Comparison of ENCODE assay signal across 24 cellular contexts in the genomic region with DNA sequence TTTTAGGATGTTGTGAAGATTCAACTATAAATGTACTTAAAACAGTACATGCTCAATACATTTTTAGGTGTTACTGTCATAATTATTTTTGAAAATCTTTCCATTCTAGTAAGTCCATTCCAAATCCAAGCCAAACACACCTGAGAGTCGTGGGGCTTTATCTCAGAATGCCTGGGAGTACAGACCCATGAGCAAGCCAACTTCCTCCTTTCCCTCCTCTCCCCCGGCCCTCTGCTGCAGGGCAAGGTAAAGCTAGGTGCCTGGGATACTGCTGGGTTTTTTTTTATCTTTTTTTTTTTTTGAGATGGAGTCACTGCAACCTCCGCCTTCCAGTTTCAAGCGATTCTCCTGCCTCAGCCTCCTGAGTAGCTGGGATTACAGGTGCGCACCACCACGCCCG.
"Had no signal": no experiment of that assay in that cellular context is flagged by ENCODE, and none has a peak within 500 bp of the region (broad histone marks: within the 10 kb centered on the region; RNA-seq: fewer than 3 reads in every experiment).

No MANE protein-coding gene starts in this region.

- H3K9me3 ChIP-seq: adrenal gland, Peyer's patch had no signal

- H3K27ac ChIP-seq: Peyer's patch had no signal

- H3K36me3 ChIP-seq: adrenal gland, Peyer's patch had no signal

- H3K4me3 ChIP-seq: adrenal gland, Peyer's patch had no signal

- H3K27me3 ChIP-seq: adrenal gland, Peyer's patch had no signal

- ATAC-seq: activated CD8-positive, alpha-beta T cell treated with anti-CD3 and anti-CD28 coated beads, Interleukin-2, amount 10 ng/mL, durations not matched to agents 7 days and 5 days; WTC11 had no signal

- DNase-seq: activated CD4-positive, alpha-beta T cell treated with anti-CD3 and anti-CD28 coated beads for 48 hours; activated CD4-positive, alpha-beta T cell treated with anti-CD3 and anti-CD28 coated beads, Interleukin-2, amount 50 U/mL, for 4 hours; activated CD4-positive, CD25-positive, alpha-beta regulatory T cell treated with anti-CD3 and anti-CD28 coated beads, Interleukin-2, amount 50 U/mL, for 72 hours; activated CD8-positive, alpha-beta memory T cell treated with anti-CD3 and anti-CD28 coated beads, Interleukin-2, amount 50 U/mL, for 48 hours; activated CD8-positive, alpha-beta T cell treated with anti-CD3 and anti-CD28 coated beads, Interleukin-2, amount 10 ng/mL, durations not matched to agents 7 days and 5 days; activated naive CD4-positive, alpha-beta T cell treated with anti-CD3 and anti-CD28 coated beads, Interleukin-2, amount 50 U/mL, for 16 hours; activated naive CD8-positive, alpha-beta T cell treated with anti-CD3 and anti-CD28 coated beads, Interleukin-2, amount 10 ng/mL, durations not matched to agents 7 days and 5 days; activated T-cell treated with anti-CD3 and anti-CD28 coated beads, Interleukin-2, amount 50 U/mL, for 1 hour; adrenal gland; anterior cingulate cortex; central memory CD4-positive, alpha-beta T cell; Kasumi-1; KBM-7; NCI-H1105 treated with DMSO at 0.1 percent for 48 hours; NCI-H146; NCI-H1930; NCI-H2107; NCI-H2171 treated with DMSO at 0.1 percent for 48 hours; NCI-H510A treated with DMSO at 0.1 percent for 48 hours; NCI-H69; NK-92 treated with Interleukin-12 subunit alpha and Interleukin-12 subunit beta, amount 100 ng/mL, for 24 hours; Peyer's patch; SHP77 treated with DMSO at 0.1 percent for 48 hours had no signal
